20 cellular contexts compared by ENCODE assay signal in the genomic region with DNA sequence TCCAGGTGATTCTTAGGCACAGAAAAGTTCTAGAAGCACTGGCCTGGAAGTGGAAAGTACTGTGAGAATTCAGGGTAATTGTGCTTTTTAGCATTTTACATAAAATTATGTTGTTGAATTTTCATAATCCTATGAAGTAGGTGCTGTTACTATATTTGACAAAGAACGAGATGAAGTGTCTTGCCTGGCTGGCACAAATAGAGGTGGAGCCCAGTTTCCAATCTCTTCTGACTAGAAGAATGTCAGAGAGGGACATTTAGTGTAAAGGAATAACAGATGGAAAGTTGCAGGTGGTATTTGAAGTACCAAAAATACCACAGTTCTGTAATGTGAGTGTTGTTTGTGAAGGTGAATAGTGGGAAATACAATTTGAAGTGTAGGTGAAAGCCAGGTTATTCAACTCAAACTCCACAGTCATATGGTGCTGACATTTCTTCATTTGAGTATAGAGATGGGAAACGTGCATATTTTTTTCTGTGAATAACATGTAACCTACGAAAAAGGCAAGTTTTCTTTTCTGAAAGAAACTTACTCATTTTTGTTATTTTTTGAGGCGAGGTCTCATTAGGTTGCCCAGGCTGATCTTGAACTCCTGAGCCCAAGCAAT. TPM values are rescaled to one million over a fixed set of nuclear protein-coding genes. Genes with fewer than 3 reads are reported as not detected.
DNase-seq lines count a peak whose midpoint lies in the region; ATAC-seq and TF ChIP-seq lines count a peak whose summit lies in the region.
"Had no signal": no experiment of that assay in that cellular context is flagged by ENCODE, and none has a peak within 500 bp of the region (broad histone marks: within the 10 kb centered on the region; RNA-seq: fewer than 3 reads in every experiment).

No MANE protein-coding gene starts in this region.

- no peaks in the 10 kb centered on the region for H3K27me3 Mint-ChIP-seq in activated T-cell treated with anti-CD3 and anti-CD28 coated beads, Interleukin-2, amount 50 U/mL, for 24 hours
- H3K27me3 Mint-ChIP-seq in WTC11 (ENCODE audit: low read depth) = no peaks in the 10 kb centered on the region
- no peaks in the 10 kb centered on the region for H3K27me3 Mint-ChIP-seq in naive thymus-derived CD4-positive, alpha-beta T cell
- H3K27me3 Mint-ChIP-seq: CD8-positive, alpha-beta memory T cell had no signal

- no peaks in the 10 kb centered on the region for H3K27me3 ChIP-seq in AG04450 (ENCODE audit: control insufficient read depth, insufficient read depth, low read length)
- H3K27me3 ChIP-seq in naive thymus-derived CD4-positive, alpha-beta T cell (ENCODE audit: control insufficient read depth in 2 of 2, insufficient read depth in 2 of 2, low read length in 2 of 2) = no peaks in the 10 kb centered on the region
- H3K27me3 ChIP-seq: BLaER1 treated with 17β-estradiol and CSF1 and Interleukin-3, amounts not matched to agents 10 nM and 100 nM; Peyer's patch had no signal

- H3K4me1 ChIP-seq in naive thymus-derived CD4-positive, alpha-beta T cell (ENCODE audit: control insufficient read depth in 2 of 2, insufficient read depth in 2 of 2, low read length in 2 of 2) = peaks cover 12 to 14% of the 10 kb centered on the region in 2 donors
- H3K4me1 ChIP-seq: A549, Peyer's patch had no signal

- no peaks in the 10 kb centered on the region for H3K36me3 ChIP-seq in naive thymus-derived CD4-positive, alpha-beta T cell (ENCODE audit: control insufficient read depth in 2 of 3, insufficient read depth in 3 of 3, low read length in 3 of 3)

- H3K27ac ChIP-seq in AG04450 (ENCODE audit: low read depth, low read length) (peak overlapping the region; percentile 41), epithelial cell of prostate (peak overlapping the region; percentile 40)
- no peak overlapping the region for H3K27ac ChIP-seq in naive thymus-derived CD4-positive, alpha-beta T cell (ENCODE audit: low read depth, low read length)
- H3K27ac ChIP-seq: A549; BLaER1 treated with 17β-estradiol and CSF1 and Interleukin-3, amounts not matched to agents 10 nM and 100 nM; Peyer's patch had no signal

- DNase-seq in activated T-cell treated with anti-CD3 and anti-CD28 coated beads, Interleukin-2, amount 50 U/mL, for 24 hours = no peak
- no peak for DNase-seq in activated T-cell treated with anti-CD3 and anti-CD28 coated beads, Interleukin-2, amount 50 U/mL, for 1 hour
- no peak for DNase-seq in AG04450 (ENCODE audit: low read depth, low spot score)
- DNase-seq in WTC11 (ENCODE audit: low spot score) = no peak
- DNase-seq in epithelial cell of prostate (ENCODE audit: low read depth, low spot score) = no peak
- no peak for DNase-seq in naive thymus-derived CD4-positive, alpha-beta T cell
- DNase-seq in GDM1 (lab: John Stamatoyannopoulos, UW) = no peak
- DNase-seq: CD8-positive, alpha-beta memory T cell; DND-41; H9; KBM-7; NCI-H1105 treated with DMSO at 0.1 percent for 48 hours; NCI-H1694 treated with DMSO at 0.1 percent for 48 hours; Peyer's patch; SHP77 had no signal

- peak overlapping the region; percentile 53 for H3K27ac Mint-ChIP-seq in activated T-cell treated with anti-CD3 and anti-CD28 coated beads, Interleukin-2, amount 50 U/mL, for 24 hours
- peak overlapping the region; percentile 8; the same call in 1 of the 2 replicates for H3K27ac Mint-ChIP-seq in WTC11
- H3K27ac Mint-ChIP-seq in naive thymus-derived CD4-positive, alpha-beta T cell = no peak overlapping the region

- H3K4me3 ChIP-seq in AG04450 (ENCODE audit: low read depth, low read length) = no peak overlapping the region
- H3K4me3 ChIP-seq in naive thymus-derived CD4-positive, alpha-beta T cell (ENCODE audit: low read length) = no peak overlapping the region
- H3K4me3 ChIP-seq: A549; BLaER1 treated with 17β-estradiol and CSF1 and Interleukin-3, amounts not matched to agents 10 nM and 100 nM; Peyer's patch had no signal

- H3K9me3 Mint-ChIP-seq in activated T-cell treated with anti-CD3 and anti-CD28 coated beads, Interleukin-2, amount 50 U/mL, for 24 hours = no peaks in the 10 kb centered on the region
- H3K9me3 Mint-ChIP-seq in WTC11 = no peaks in the 10 kb centered on the region
- H3K9me3 Mint-ChIP-seq in naive thymus-derived CD4-positive, alpha-beta T cell = peaks cover 0 to 4% (median 0%) of the 10 kb centered on the region in 11 donors
- H3K9me3 Mint-ChIP-seq: CD8-positive, alpha-beta memory T cell; H9 had no signal

- TF ChIP-seq CTCF in AG04450 (IDR thresholded peaks at IDR 0.05; ENCODE audit: low read depth, low read length) = no peak
- TF ChIP-seq CTCF in WTC11 (IDR thresholded peaks at IDR 0.05) = no peak

- CTCF ChIA-PET in AG04450 (lab: Charles Lee) = interaction anchor here (1.1 kb wide), 1 partner anchor 79 kb away, joined by 4 read pairs; no protein-coding TSS in a partner anchor
- CTCF ChIA-PET in WTC11 (lab: Charles Lee) = interaction anchor here (1.4 to 1.7 kb wide), 2 partner anchors 15 to 100 kb away, joined by 4 read pairs; no protein-coding TSS in a partner anchor
- CTCF ChIA-PET in naive thymus-derived CD4-positive, alpha-beta T cell (lab: Charles Lee) = no interaction called here

- H3K4me1 Mint-ChIP-seq in activated T-cell treated with anti-CD3 and anti-CD28 coated beads, Interleukin-2, amount 50 U/mL, for 24 hours (ENCODE audit: low read depth) = peaks cover 44% of the 10 kb centered on the region
- no peaks in the 10 kb centered on the region for H3K4me1 Mint-ChIP-seq in WTC11
- H3K4me1 Mint-ChIP-seq in naive thymus-derived CD4-positive, alpha-beta T cell = peaks cover 7 to 48% (median 18%) of the 10 kb centered on the region in 7 donors
- H3K4me1 Mint-ChIP-seq: H9 had no signal

- ATAC-seq in WTC11 (no peak), GM19351 (IDR thresholded peaks at IDR 0.05; ENCODE audit: unreplicated experiment) (no peak)
- ATAC-seq in naive thymus-derived CD4-positive, alpha-beta T cell = no peak
- ATAC-seq: A549 had no signal

- POLR2A ChIA-PET in AG04450 (lab: Yijun Ruan, JAX) = no interaction called here
- POLR2A ChIA-PET in WTC11 (lab: Charles Lee) = no interaction called here
- POLR2A ChIA-PET in naive thymus-derived CD4-positive, alpha-beta T cell (lab: Charles Lee) = no interaction called here

- no peaks in the 10 kb centered on the region; the same call in 1 of the 2 replicates for H3K9me3 ChIP-seq in AG04450 (ENCODE audit: control insufficient read depth, insufficient read depth, low read length)
- no peaks in the 10 kb centered on the region for H3K9me3 ChIP-seq in naive thymus-derived CD4-positive, alpha-beta T cell (ENCODE audit: control insufficient read depth in 2 of 3, low read length in 3 of 3)
- H3K9me3 ChIP-seq: A549; BLaER1 treated with 17β-estradiol and CSF1 and Interleukin-3, amounts not matched to agents 10 nM and 100 nM; Peyer's patch had no signal

- intact Hi-C loops in naive thymus-derived CD4-positive, alpha-beta T cell (cut with micrococcal nuclease) = loop anchor here in 1 of 2 donors (5.0 kb wide), 2 partner anchors 82 to 158 kb away; partner anchors contain the start of gene RLF

- H3K36me3 Mint-ChIP-seq in activated T-cell treated with anti-CD3 and anti-CD28 coated beads, Interleukin-2, amount 50 U/mL, for 24 hours (ENCODE audit: low read depth) = peaks cover 13% of the 10 kb centered on the region
- no peaks in the 10 kb centered on the region for H3K36me3 Mint-ChIP-seq in WTC11
- H3K36me3 Mint-ChIP-seq in naive thymus-derived CD4-positive, alpha-beta T cell = peaks cover 0 to 16% (median 3%) of the 10 kb centered on the region in 5 donors

- no peak overlapping the region for H3K4me3 Mint-ChIP-seq in activated T-cell treated with anti-CD3 and anti-CD28 coated beads, Interleukin-2, amount 50 U/mL, for 24 hours
- H3K4me3 Mint-ChIP-seq in WTC11 = no peak overlapping the region
- no peak overlapping the region for H3K4me3 Mint-ChIP-seq in naive thymus-derived CD4-positive, alpha-beta T cell
- H3K4me3 Mint-ChIP-seq: CD8-positive, alpha-beta memory T cell; H9 had no signal

TF ChIP-seq in WTC11, 78 proteins besides CTCF, POLR2A, EP300 and RAD21 (continues in another document):
- TF ChIP-seq SP1 (CRISPR knock-in tag; conservative IDR thresholded peaks at IDR 0.05) (no peak), JUN (CRISPR knock-in tag; IDR thresholded peaks at IDR 0.05) (no peak), ZNF416 (CRISPR knock-in tag; IDR thresholded peaks at IDR 0.05) (no peak), ZNF263 (CRISPR knock-in tag; IDR thresholded peaks at IDR 0.05; ENCODE audit: low read depth) (no peak)
- TF ChIP-seq, protein P1, sequence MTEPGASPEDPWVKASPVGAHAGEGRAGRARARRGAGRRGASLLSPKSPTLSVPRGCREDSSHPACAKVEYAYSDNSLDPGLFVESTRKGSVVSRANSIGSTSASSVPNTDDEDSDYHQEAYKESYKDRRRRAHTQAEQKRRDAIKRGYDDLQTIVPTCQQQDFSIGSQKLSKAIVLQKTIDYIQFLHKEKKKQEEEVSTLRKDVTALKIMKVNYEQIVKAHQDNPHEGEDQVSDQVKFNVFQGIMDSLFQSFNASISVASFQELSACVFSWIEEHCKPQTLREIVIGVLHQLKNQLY (CRISPR knock-in tag; IDR thresholded peaks at IDR 0.05) = no peak

RNA-seq across cellular contexts. Expression of gene TMCO2, which starts 3.5 kb away (rescaled TPM):
- polyA plus RNA-seq in AG04450 (2011; rRNA removed) = not detected in 2 replicates
- polyA minus RNA-seq in AG04450 (2011; rRNA and poly(A)+ RNA removed) = not detected in 2 replicates
- total RNA-seq in WTC11 (2021) = not detected in 3 replicates
- total RNA-seq in naive thymus-derived CD4-positive, alpha-beta T cell = not detected
- polyA plus RNA-seq in naive thymus-derived CD4-positive, alpha-beta T cell = not detected
- total RNA-seq: CD8-positive, alpha-beta memory T cell; H9; HepG2; NCI-H460; Peyer's patch had no signal
- polyA plus RNA-seq: A549; CD8-positive, alpha-beta memory T cell; HepG2 had no signal

RNA-seq across cellular contexts. Expression of gene ZMPSTE24, which starts 13.8 kb away (rescaled TPM):
- polyA plus RNA-seq in AG04450 (2011; rRNA removed) = 40.1 and 55.8 TPM in 2 replicates
- polyA minus RNA-seq in AG04450 (2011; rRNA and poly(A)+ RNA removed) = 19.6 and 34.3 TPM in 2 replicates
- 27.0 to 31.7 TPM (median 28.9 TPM) in 3 replicates for total RNA-seq in WTC11 (2021)
- 10 to 100 TPM in 4 of 5 experiments, 1 to 10 TPM in 1; 9.5 to 31.0 (median 14.1) TPM for total RNA-seq in naive thymus-derived CD4-positive, alpha-beta T cell
- 10 to 100 TPM; 14.5 to 19.2 TPM for polyA plus RNA-seq in naive thymus-derived CD4-positive, alpha-beta T cell

Comparison
In these comparisons a context has a peak if more than half of its experiments do, and no peak if none do; other contexts are left out.
1. H3K27ac Mint-ChIP-seq: peak in activated T-cell treated with anti-CD3 and anti-CD28 coated beads, Interleukin-2, amount 50 U/mL, for 24 hours (single experiment) and WTC11 (single experiment); none in naive thymus-derived CD4-positive, alpha-beta T cell (0 of 9).